1 cellular context compared by ENCODE assay signal in the genomic region with DNA sequence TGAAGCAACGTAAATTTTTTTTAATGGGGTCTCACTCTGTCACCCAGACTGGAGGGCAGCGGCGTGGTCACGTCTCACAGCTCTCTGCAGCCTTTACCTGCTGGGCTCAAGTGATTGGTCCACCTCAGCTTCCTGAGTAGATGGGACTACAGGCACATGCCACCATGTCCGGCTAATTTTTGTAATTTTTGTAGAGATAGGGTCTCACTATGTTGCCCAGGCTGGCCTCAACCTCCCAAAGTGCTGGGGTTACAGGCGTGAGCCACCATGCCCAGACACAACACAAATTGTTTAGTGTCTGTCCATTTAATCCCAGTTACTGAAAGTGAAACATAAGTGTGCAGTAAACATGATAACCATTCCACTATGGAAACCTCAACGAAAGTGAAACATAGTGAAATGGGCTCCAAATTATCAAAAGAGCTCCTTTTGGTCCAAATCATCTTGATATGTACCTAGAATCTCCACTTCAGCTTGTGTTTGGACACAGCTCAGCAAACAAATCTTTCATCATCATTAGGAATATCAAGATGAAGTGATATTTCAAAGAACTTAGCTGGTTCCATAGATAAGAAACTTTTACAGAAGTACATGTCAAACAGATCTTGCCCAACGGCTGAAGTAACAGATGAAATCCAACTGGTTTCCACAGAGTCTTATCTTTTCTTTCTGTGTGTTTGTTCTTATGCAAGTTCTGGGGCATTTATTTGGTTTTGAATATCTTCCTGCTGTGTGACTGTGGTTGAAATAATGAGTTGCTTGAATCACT.
TF ChIP-seq lines count a peak whose summit lies in the region.

No MANE protein-coding gene starts in this region.

TF ChIP-seq in HCT116, 20 proteins besides CTCF, POLR2A, EP300 and RAD21 (continued from another document):
- TF ChIP-seq, protein P1, sequence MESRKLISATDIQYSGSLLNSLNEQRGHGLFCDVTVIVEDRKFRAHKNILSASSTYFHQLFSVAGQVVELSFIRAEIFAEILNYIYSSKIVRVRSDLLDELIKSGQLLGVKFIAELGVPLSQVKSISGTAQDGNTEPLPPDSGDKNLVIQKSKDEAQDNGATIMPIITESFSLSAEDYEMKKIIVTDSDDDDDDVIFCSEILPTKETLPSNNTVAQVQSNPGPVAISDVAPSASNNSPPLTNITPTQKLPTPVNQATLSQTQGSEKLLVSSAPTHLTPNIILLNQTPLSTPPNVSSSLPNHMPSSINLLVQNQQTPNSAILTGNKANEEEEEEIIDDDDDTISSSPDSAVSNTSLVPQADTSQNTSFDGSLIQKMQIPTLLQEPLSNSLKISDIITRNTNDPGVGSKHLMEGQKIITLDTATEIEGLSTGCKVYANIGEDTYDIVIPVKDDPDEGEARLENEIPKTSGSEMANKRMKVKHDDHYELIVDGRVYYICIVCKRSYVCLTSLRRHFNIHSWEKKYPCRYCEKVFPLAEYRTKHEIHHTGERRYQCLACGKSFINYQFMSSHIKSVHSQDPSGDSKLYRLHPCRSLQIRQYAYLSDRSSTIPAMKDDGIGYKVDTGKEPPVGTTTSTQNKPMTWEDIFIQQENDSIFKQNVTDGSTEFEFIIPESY (IDR thresholded peaks at IDR 0.05; ENCODE audit: extremely low read depth, insufficient replicate concordance, low read length) = no peak
- no peak for TF ChIP-seq ZFX (IDR thresholded peaks at IDR 0.05)
- TF ChIP-seq SRF (IDR thresholded peaks at IDR 0.05; ENCODE audit: low read depth) = no peak
- no peak for TF ChIP-seq ATF3 (IDR thresholded peaks at IDR 0.05)
- TF ChIP-seq YY1 (IDR thresholded peaks at IDR 0.05; ENCODE audit: extremely low read depth, insufficient replicate concordance, low read depth, low read length) = no peak
- TF ChIP-seq MAX (IDR thresholded peaks at IDR 0.05) = no peak
- no peak for TF ChIP-seq EGR1 (IDR thresholded peaks at IDR 0.05; ENCODE audit: low read depth)
